In genomic region chr19:1251503-1252220, GRCh38 we compare ENCODE assay signal across 1 cellular context.
TF ChIP-seq lines count a peak whose summit lies in the region.

No MANE protein-coding gene starts in this region.

TF ChIP-seq in HepG2, 621 proteins besides CTCF, POLR2A, EP300 and RAD21 (continued from another document and continues in another):
- TF ChIP-seq ATF4 (CRISPR knock-in tag; IDR thresholded peaks at IDR 0.05) (0 out of 4 replicates have a peak, but pooled peaks of 1 of the 2 experiments have one; percentile 39), MATR3 (CRISPR knock-in tag; IDR thresholded peaks at IDR 0.05) (no peak), ZKSCAN8 (CRISPR knock-in tag; IDR thresholded peaks at IDR 0.05; ENCODE audit: borderline replicate concordance) (no peak), ZBTB39 (CRISPR knock-in tag; IDR thresholded peaks at IDR 0.05) (peak; percentile 55; the same call in 1 of the 2 replicates), ZNF230 (CRISPR knock-in tag; IDR thresholded peaks at IDR 0.05) (no peak), IRX3 (CRISPR knock-in tag; IDR thresholded peaks at IDR 0.05; ENCODE audit: borderline replicate concordance, low read depth) (no peak), CEBPB (IDR thresholded peaks at IDR 0.05; ENCODE audit: borderline replicate concordance, low read depth, low read length) (peak; percentile 48; the same call in 1 of the 2 replicates), FOXP4 (CRISPR knock-in tag; IDR thresholded peaks at IDR 0.05) (peak; percentile 11; the same call in 1 of the 2 replicates), CREM (IDR thresholded peaks at IDR 0.05) (no peak), CREM (CRISPR knock-in tag; IDR thresholded peaks at IDR 0.05) (no peak), HDAC6 (IDR thresholded peaks at IDR 0.05; ENCODE audit: low read depth, low read length) (no peak), EHMT2 (IDR thresholded peaks at IDR 0.05; ENCODE audit: borderline replicate concordance, low read depth, low read length) (no peak), NFYC (CRISPR knock-in tag; IDR thresholded peaks at IDR 0.05) (no peak), ARID3A (IDR thresholded peaks at IDR 0.05; ENCODE audit: low read depth, low read length) (no peak), DRAP1 (CRISPR knock-in tag; IDR thresholded peaks at IDR 0.05) (no peak), KLF13 (CRISPR knock-in tag; IDR thresholded peaks at IDR 0.05) (no peak), PHB2 (IDR thresholded peaks at IDR 0.05; ENCODE audit: partially characterized antibody) (no peak), NPAS2 (CRISPR knock-in tag; IDR thresholded peaks at IDR 0.05; ENCODE audit: borderline replicate concordance) (no peak), KMT2A (CRISPR knock-in tag; IDR thresholded peaks at IDR 0.05) (0 out of 2 replicates have a peak, but pooled peaks have one; percentile 10), CHD4 (IDR thresholded peaks at IDR 0.05; ENCODE audit: borderline replicate concordance, low read length) (no peak), TRIM24 (CRISPR knock-in tag; IDR thresholded peaks at IDR 0.05) (no peak), FOXK2 (IDR thresholded peaks at IDR 0.05) (no peak), SNAPC5 (CRISPR knock-in tag; IDR thresholded peaks at IDR 0.05; ENCODE audit: borderline replicate concordance) (no peak), MAZ (IDR thresholded peaks at IDR 0.05; ENCODE audit: borderline replicate concordance, low read depth, low read length) (no peak), MAZ (CRISPR knock-in tag; IDR thresholded peaks at IDR 0.05; ENCODE audit: low read depth) (peak; percentile 57; the same call in 1 of the 2 replicates), JUNB (CRISPR knock-in tag; IDR thresholded peaks at IDR 0.05; ENCODE audit: borderline replicate concordance) (no peak), BCL6 (CRISPR knock-in tag; IDR thresholded peaks at IDR 0.05) (no peak), SMAD3 (CRISPR knock-in tag; IDR thresholded peaks at IDR 0.05) (no peak), ZFX (CRISPR knock-in tag; IDR thresholded peaks at IDR 0.05; ENCODE audit: low read depth) (peak; percentile 10; the same call in 1 of the 2 replicates), SRSF4 (IDR thresholded peaks at IDR 0.05; ENCODE audit: low read depth, low read length, poor library complexity, severe bottlenecking) (no peak), HCFC1 (IDR thresholded peaks at IDR 0.05; ENCODE audit: low read depth, low read length) (no peak), ZBTB14 (CRISPR knock-in tag; IDR thresholded peaks at IDR 0.05) (no peak), MAFG (CRISPR knock-in tag; IDR thresholded peaks at IDR 0.05) (no peak), ZNF232 (CRISPR knock-in tag; IDR thresholded peaks at IDR 0.05; ENCODE audit: borderline replicate concordance) (peak; percentile 49; the same call in 1 of the 2 replicates), CC2D1A (CRISPR knock-in tag; IDR thresholded peaks at IDR 0.05) (no peak), ZNF207 (IDR thresholded peaks at IDR 0.05; ENCODE audit: borderline replicate concordance) (no peak), U2AF1 (optimal IDR thresholded peaks at IDR 0.05; ENCODE audit: low read depth, low read length) (no peak), MTERF4 (CRISPR knock-in tag; IDR thresholded peaks at IDR 0.05) (no peak), SATB2 (CRISPR knock-in tag; IDR thresholded peaks at IDR 0.05) (no peak), FOXO4 (CRISPR knock-in tag; conservative IDR thresholded peaks at IDR 0.05) (no peak), ZNF580 (CRISPR knock-in tag; IDR thresholded peaks at IDR 0.05; ENCODE audit: borderline replicate concordance, low read depth) (no peak), HMG20A (CRISPR knock-in tag; IDR thresholded peaks at IDR 0.05; ENCODE audit: borderline replicate concordance) (no peak), ARNT (IDR thresholded peaks at IDR 0.05) (no peak), ARNTL (CRISPR knock-in tag; IDR thresholded peaks at IDR 0.05) (no peak), ZNF775 (CRISPR knock-in tag; IDR thresholded peaks at IDR 0.05; ENCODE audit: borderline replicate concordance) (no peak), NFIB (CRISPR knock-in tag; IDR thresholded peaks at IDR 0.05; ENCODE audit: borderline replicate concordance) (no peak), TEF (CRISPR knock-in tag; IDR thresholded peaks at IDR 0.05) (no peak), ZNF350 (CRISPR knock-in tag; IDR thresholded peaks at IDR 0.05; ENCODE audit: borderline replicate concordance, low read depth) (no peak; the same call in 1 of the 2 replicates), NR1H2 (CRISPR knock-in tag; IDR thresholded peaks at IDR 0.05; ENCODE audit: borderline replicate concordance, low read depth) (no peak), NR0B2 (CRISPR knock-in tag; IDR thresholded peaks at IDR 0.05) (no peak), ZHX1 (CRISPR knock-in tag; IDR thresholded peaks at IDR 0.05; ENCODE audit: low read depth) (no peak; the same call in 1 of the 2 replicates), MAX (IDR thresholded peaks at IDR 0.05) (no peak; the same call in 1 of the 2 replicates), SP4 (CRISPR knock-in tag; IDR thresholded peaks at IDR 0.05) (no peak; the same call in 1 of the 2 replicates), ISX (CRISPR knock-in tag; conservative IDR thresholded peaks at IDR 0.05) (no peak), ZNF75D (CRISPR knock-in tag; IDR thresholded peaks at IDR 0.05; ENCODE audit: borderline replicate concordance) (no peak), MAFF (IDR thresholded peaks at IDR 0.05; ENCODE audit: low read depth, low read length) (no peak)
